ENCODE assay signal across 6 cellular contexts in genomic region chr1:27472098-27472497, GRCh38. TPM values are rescaled to one million over a fixed set of nuclear protein-coding genes. Genes with fewer than 3 reads are reported as not detected.
A peak's percentile ranks its signal among the peaks of the same experiment; 100 is the strongest.
DNase-seq lines count a peak whose midpoint lies in the region; ATAC-seq and TF ChIP-seq lines count a peak whose summit lies in the region.
"Not testable (repeated sequence)": the region's sequence is repeated elsewhere in the genome, so short reads cannot be mapped to it uniquely, and the experiment has no call there.

No MANE protein-coding gene starts in this region.

- intact Hi-C loops in CD4-positive, alpha-beta T cell (cut with DNase I, micrococcal nuclease): loop anchor here (5.0 kb wide), 2 partner anchors 35 to 40 kb away; no protein-coding TSS in a partner anchor
- intact Hi-C loops in activated B cell treated with CpG ODN at 0.5 μM for 24 hours (cut with micrococcal nuclease); naive thymus-derived CD4-positive, alpha-beta T cell (cut with micrococcal nuclease): not testable (repeated sequence)

- H3K4me1 ChIP-seq in OCI-LY1 (ENCODE audit: insufficient read depth, low read length, severe bottlenecking): peaks cover 66% of the 10 kb centered on the region
- not testable (repeated sequence) for H3K4me1 ChIP-seq in endodermal cell (ENCODE audit: control insufficient read depth, insufficient read depth, low read length)
- peaks cover 17 to 44% of the 10 kb centered on the region in 2 donors for H3K4me1 ChIP-seq in naive thymus-derived CD4-positive, alpha-beta T cell (ENCODE audit: control insufficient read depth in 2 of 2, insufficient read depth in 2 of 2, low read length in 2 of 2)

- not testable (repeated sequence) for H3F3A ChIP-seq in OCI-LY1 (ENCODE audit: insufficient read depth, low read length)

- H3K27me3 ChIP-seq in CD4-positive, alpha-beta T cell (ENCODE audit: control insufficient read depth, insufficient read depth, low read length); OCI-LY1 (ENCODE audit: insufficient read depth, low read length); endodermal cell (ENCODE audit: control insufficient read depth, insufficient read depth, low read length, poor library complexity, severe bottlenecking); naive thymus-derived CD4-positive, alpha-beta T cell (ENCODE audit: control insufficient read depth in 2 of 2, insufficient read depth in 2 of 2, low read length in 2 of 2): not testable (repeated sequence)

- peaks cover 50% of the 10 kb centered on the region for H3K36me3 ChIP-seq in OCI-LY1 (ENCODE audit: insufficient read depth, low read length)
- H3K36me3 ChIP-seq in endodermal cell (ENCODE audit: control insufficient read depth, insufficient read depth, low read length); naive thymus-derived CD4-positive, alpha-beta T cell (ENCODE audit: control insufficient read depth in 2 of 3, insufficient read depth in 3 of 3, low read length in 3 of 3): not testable (repeated sequence)

- peaks cover 96% of the 10 kb centered on the region for H3K79me2 ChIP-seq in OCI-LY1 (ENCODE audit: insufficient read depth, low read length)

- ATAC-seq in CD4-positive, alpha-beta T cell (ENCODE audit: poor library complexity); naive thymus-derived CD4-positive, alpha-beta T cell; stimulated activated naive B cell treated with anti-CD40 and anti-IgM and Interleukin-4, amounts not matched to agents 10 μg/mL and 1 μg/mL and 100 μg/mL, for 72 hours (replicated peaks): not testable (repeated sequence)
- peak; percentile 24 for ATAC-seq in activated B cell treated with CpG ODN at 0.5 μM for 24 hours (ENCODE audit: low read depth)

- not testable (repeated sequence) for H3K4me2 ChIP-seq in OCI-LY1 (ENCODE audit: low read length)

- not testable (repeated sequence) for H3K4me3 Mint-ChIP-seq in CD4-positive, alpha-beta T cell; activated B cell treated with CpG ODN at 0.5 μM for 24 hours; endodermal cell; stimulated activated naive B cell treated with anti-CD40 and anti-IgM and Interleukin-4, amounts not matched to agents 10 μg/mL and 1 μg/mL and 100 μg/mL, for 72 hours
- H3K4me3 Mint-ChIP-seq in naive thymus-derived CD4-positive, alpha-beta T cell: peak overlapping the region in 5 of 10 donors; percentile 26 to 58 (median 42)

- not testable (repeated sequence) for H3K9ac ChIP-seq in OCI-LY1 (ENCODE audit: low read length); endodermal cell (ENCODE audit: extremely low read depth, low read length, poor library complexity, severe bottlenecking)

- H3K4me3 ChIP-seq in OCI-LY1 (ENCODE audit: low read depth, low read length, poor library complexity, severe bottlenecking); endodermal cell (ENCODE audit: low read length); naive thymus-derived CD4-positive, alpha-beta T cell (ENCODE audit: low read length): not testable (repeated sequence)

- not testable (repeated sequence) for H3K9me2 ChIP-seq in OCI-LY1 (ENCODE audit: low read depth, low read length)

- not testable (repeated sequence) for H3K9me3 Mint-ChIP-seq in CD4-positive, alpha-beta T cell; activated B cell treated with CpG ODN at 0.5 μM for 24 hours; endodermal cell; naive thymus-derived CD4-positive, alpha-beta T cell; stimulated activated naive B cell treated with anti-CD40 and anti-IgM and Interleukin-4, amounts not matched to agents 10 μg/mL and 1 μg/mL and 100 μg/mL, for 72 hours

- H4K20me1 ChIP-seq in OCI-LY1 (ENCODE audit: insufficient read depth, low read length): not testable (repeated sequence)

- not testable (repeated sequence) for DNase-seq in CD4-positive, alpha-beta T cell; activated B cell treated with CpG ODN at 0.5 μM for 24 hours; naive thymus-derived CD4-positive, alpha-beta T cell; stimulated activated naive B cell treated with anti-CD40 and anti-IgM and Interleukin-4, amounts not matched to agents 10 μg/mL and 1 μg/mL and 100 μg/mL, for 72 hours
- peak; percentile 11 for DNase-seq in endodermal cell

- CTCF ChIA-PET in CD4-positive, alpha-beta T cell (lab: Charles Lee): interaction anchor here (0.7 to 1.0 kb wide), 3 partner anchors 10 to 329 kb away, joined by 3 read pairs; no protein-coding TSS in a partner anchor
- CTCF ChIA-PET in activated B cell treated with CpG ODN at 0.5 μM for 24 hours (lab: Charles Lee); naive thymus-derived CD4-positive, alpha-beta T cell (lab: Charles Lee): not testable (repeated sequence)

- not testable (repeated sequence) for H3K9me3 ChIP-seq in CD4-positive, alpha-beta T cell (ENCODE audit: control insufficient read depth, low read length); OCI-LY1 (ENCODE audit: low read length); endodermal cell (ENCODE audit: control insufficient read depth, low read length); naive thymus-derived CD4-positive, alpha-beta T cell (ENCODE audit: control insufficient read depth in 2 of 3, low read length in 3 of 3)

- not testable (repeated sequence) for TF ChIP-seq CTCF in CD4-positive, alpha-beta T cell (IDR thresholded peaks at IDR 0.05); OCI-LY1 (IDR thresholded peaks at IDR 0.05; ENCODE audit: low read length); activated B cell treated with CpG ODN at 0.5 μM for 24 hours (IDR thresholded peaks at IDR 0.05); endodermal cell (conservative IDR thresholded peaks at IDR 0.05)

- 95 to 98% methylated on average over 5 to 7 of the region's 7 CpGs for WGBS in endodermal cell (ENCODE audit: insufficient coverage in 1 of 2, insufficient read length in 1 of 2), 2 experiments

- H3K27ac Mint-ChIP-seq in CD4-positive, alpha-beta T cell: peak overlapping the region; percentile 48
- H3K27ac Mint-ChIP-seq in activated B cell treated with CpG ODN at 0.5 μM for 24 hours, endodermal cell: not testable (repeated sequence)
- peak overlapping the region in 5 of 9 donors; percentile 14 to 87 (median 53) for H3K27ac Mint-ChIP-seq in naive thymus-derived CD4-positive, alpha-beta T cell
- peak overlapping the region; percentile 21 for H3K27ac Mint-ChIP-seq in stimulated activated naive B cell treated with anti-CD40 and anti-IgM and Interleukin-4, amounts not matched to agents 10 μg/mL and 1 μg/mL and 100 μg/mL, for 72 hours

- peaks cover 76% of the 10 kb centered on the region for H3K4me1 Mint-ChIP-seq in CD4-positive, alpha-beta T cell (ENCODE audit: low read depth)
- peaks cover 89% of the 10 kb centered on the region for H3K4me1 Mint-ChIP-seq in activated B cell treated with CpG ODN at 0.5 μM for 24 hours
- H3K4me1 Mint-ChIP-seq in endodermal cell: peaks cover 16% of the 10 kb centered on the region
- peaks cover 63 to 93% (median 84%) of the 10 kb centered on the region in 7 donors for H3K4me1 Mint-ChIP-seq in naive thymus-derived CD4-positive, alpha-beta T cell
- peaks cover 57 to 93% of the 10 kb centered on the region in 2 donors for H3K4me1 Mint-ChIP-seq in stimulated activated naive B cell treated with anti-CD40 and anti-IgM and Interleukin-4, amounts not matched to agents 10 μg/mL and 1 μg/mL and 100 μg/mL, for 72 hours

- POLR2A ChIA-PET in CD4-positive, alpha-beta T cell (lab: Charles Lee): interaction anchor here (0.7 kb wide), 1 partner anchor 20 kb away, joined by 3 read pairs; no protein-coding TSS in a partner anchor
- POLR2A ChIA-PET in activated B cell treated with CpG ODN at 0.5 μM for 24 hours (lab: Charles Lee): interaction anchor here (0.6 to 0.7 kb wide), 3 partner anchors 68 to 1500 kb away, joined by 3 to 5 read pairs (median 3); no protein-coding TSS in a partner anchor
- POLR2A ChIA-PET in naive thymus-derived CD4-positive, alpha-beta T cell (lab: Charles Lee): interaction anchor here (1.1 kb wide), 1 partner anchor 10 kb away, joined by 4 read pairs; no protein-coding TSS in a partner anchor

- peaks cover 27% of the 10 kb centered on the region for H3K36me3 Mint-ChIP-seq in CD4-positive, alpha-beta T cell (ENCODE audit: low read depth)
- H3K36me3 Mint-ChIP-seq in activated B cell treated with CpG ODN at 0.5 μM for 24 hours (ENCODE audit: low read depth): peaks cover 45% of the 10 kb centered on the region
- H3K36me3 Mint-ChIP-seq in endodermal cell (ENCODE audit: low read depth): peaks cover 32% of the 10 kb centered on the region
- H3K36me3 Mint-ChIP-seq in naive thymus-derived CD4-positive, alpha-beta T cell: peaks cover 0 to 48% (median 18%) of the 10 kb centered on the region in 5 donors
- H3K36me3 Mint-ChIP-seq in stimulated activated naive B cell treated with anti-CD40 and anti-IgM and Interleukin-4, amounts not matched to agents 10 μg/mL and 1 μg/mL and 100 μg/mL, for 72 hours: peaks cover 26 to 70% of the 10 kb centered on the region in 2 donors

- H2AFZ ChIP-seq in OCI-LY1 (ENCODE audit: low read length): not testable (repeated sequence)

- H3K27me3 Mint-ChIP-seq in CD4-positive, alpha-beta T cell; activated B cell treated with CpG ODN at 0.5 μM for 24 hours; endodermal cell (ENCODE audit: insufficient read depth); naive thymus-derived CD4-positive, alpha-beta T cell; stimulated activated naive B cell treated with anti-CD40 and anti-IgM and Interleukin-4, amounts not matched to agents 10 μg/mL and 1 μg/mL and 100 μg/mL, for 72 hours: not testable (repeated sequence)

- not testable (repeated sequence) for H3K27ac ChIP-seq in CD4-positive, alpha-beta T cell (ENCODE audit: low read depth, low read length); endodermal cell (ENCODE audit: low read depth, low read length); naive thymus-derived CD4-positive, alpha-beta T cell (ENCODE audit: low read depth, low read length)
- peak overlapping the region; percentile 59 for H3K27ac ChIP-seq in OCI-LY1 (ENCODE audit: low read depth, low read length, poor library complexity, severe bottlenecking)

RNA-seq across cellular contexts. Expression of gene WASF2, which starts 17.9 kb away (rescaled TPM):
- total RNA-seq in CD4-positive, alpha-beta T cell: 100 to 1,000 TPM; 119 to 121 TPM
- total RNA-seq in activated B cell treated with CpG ODN at 0.5 μM for 24 hours: 136 and 137 TPM in 2 replicates
- 10 to 100 TPM; 90.0 to 98.8 TPM for total RNA-seq in endodermal cell
- 67.7 TPM for polyA plus RNA-seq in endodermal cell (2013, experiment 1 of 2)
- polyA plus RNA-seq in endodermal cell (2013, experiment 2 of 2): 64.0 TPM
- 100 to 1,000 TPM; 136 to 177 (median 145) TPM for total RNA-seq in naive thymus-derived CD4-positive, alpha-beta T cell
- 10 to 100 TPM; 78.4 to 85.0 TPM for polyA plus RNA-seq in naive thymus-derived CD4-positive, alpha-beta T cell
